In genomic region chr6:76702187-76702586, GRCh38 we compare ENCODE assay signal across 24 cellular contexts.
A peak's percentile ranks its signal among the peaks of the same experiment; 100 is the strongest.
DNase-seq lines count a peak whose midpoint lies in the region; ATAC-seq and TF ChIP-seq lines count a peak whose summit lies in the region.
"Had no signal": no experiment of that assay in that cellular context is flagged by ENCODE, and none has a peak within 500 bp of the region (broad histone marks: within the 10 kb centered on the region; RNA-seq: fewer than 3 reads in every experiment).

No MANE protein-coding gene starts in this region.

- no peak overlapping the region for H2BK15ac ChIP-seq in mesendoderm (replicated peaks; ENCODE audit: low read depth)

- DNase-seq in AG10803 (ENCODE audit: low read depth) (peak; percentile 15), RWPE2 (ENCODE audit: low spot score) (no peak), epithelial cell of esophagus (ENCODE audit: low read depth) (peak; percentile 48), mesendoderm (peak; percentile 70), AG20443 (ENCODE audit: low spot score) (no peak), NCI-H2196 (lab: John Stamatoyannopoulos, UW; ENCODE audit: unreplicated experiment) (no peak), superior temporal gyrus (ENCODE audit: extremely low spot score) (no peak), DMS53 treated with DMSO at 0.1 percent for 48 hours (lab: John Stamatoyannopoulos, UW; ENCODE audit: unreplicated experiment) (no peak)
- DNase-seq: activated CD4-positive, alpha-beta T cell treated with anti-CD3 and anti-CD28 coated beads for 36 hours; activated CD8-positive, alpha-beta memory T cell treated with anti-CD3 and anti-CD28 coated beads, Interleukin-2, amount 50 U/mL, for 48 hours; activated CD8-positive, alpha-beta T cell treated with anti-CD3 and anti-CD28 coated beads for 36 hours; activated naive CD4-positive, alpha-beta T cell treated with anti-CD3 and anti-CD28 coated beads, Interleukin-2, amount 10 ng/mL, durations not matched to agents 7 days and 5 days; AML-193; amygdala; CD4-positive, alpha-beta T cell; glutamatergic neuron; KG1; left ventricle myocardium inferior; NCI-H1417 treated with DMSO at 0.1 percent for 48 hours; NCI-H2029 treated with DMSO at 0.1 percent for 48 hours; NCI-H2227 treated with DMSO at 0.1 percent for 48 hours; nephron progenitor cell; SHP77; stimulated activated naive CD4-positive, alpha-beta T cell treated with Interleukin-2 at 50 U/mL for 16 hours had no signal

- no peak overlapping the region for H4K5ac ChIP-seq in mesendoderm (ENCODE audit: low read length)

- H3K36me3 ChIP-seq in RWPE2 (ENCODE audit: low read depth) (no peaks in the 10 kb centered on the region), mesendoderm (ENCODE audit: control insufficient read depth, insufficient read depth, low read length) (no peaks in the 10 kb centered on the region)
- H3K36me3 ChIP-seq: left ventricle myocardium inferior had no signal

- H2BK5ac ChIP-seq in mesendoderm (ENCODE audit: low read length) = no peak overlapping the region

- no peak overlapping the region for H2AK5ac ChIP-seq in mesendoderm (ENCODE audit: low read length)

- H2BK120ac ChIP-seq in mesendoderm (ENCODE audit: low read depth, low read length) = peak overlapping the region; percentile 67

- no peak overlapping the region for H3K4ac ChIP-seq in mesendoderm (ENCODE audit: low read depth, low read length)

- H3K4me1 ChIP-seq in RWPE2 (ENCODE audit: insufficient read depth, poor library complexity, severe bottlenecking) (peaks cover 12% of the 10 kb centered on the region), mesendoderm (ENCODE audit: control insufficient read depth, low read depth, low read length) (peaks cover 8% of the 10 kb centered on the region)

- 0 out of 3 replicates have a peak, but pooled peaks have one; percentile 31 for ATAC-seq in RWPE2 (ENCODE audit: low read depth)
- ATAC-seq: activated CD4-positive, alpha-beta T cell treated with anti-CD3 and anti-CD28 coated beads for 36 hours; activated CD8-positive, alpha-beta T cell treated with anti-CD3 and anti-CD28 coated beads for 36 hours had no signal

- H3K27me3 ChIP-seq in RWPE2 (ENCODE audit: insufficient read depth, poor library complexity, severe bottlenecking) = no peaks in the 10 kb centered on the region
- no peaks in the 10 kb centered on the region for H3K27me3 ChIP-seq in mesendoderm (ENCODE audit: insufficient read depth, low read length, poor library complexity)

- H3K9me3 ChIP-seq in RWPE2 (ENCODE audit: severe bottlenecking) = no peaks in the 10 kb centered on the region
- H3K9me3 ChIP-seq: left ventricle myocardium inferior had no signal

- no peaks in the 10 kb centered on the region for H3K79me1 ChIP-seq in mesendoderm (ENCODE audit: low read length)

- TF ChIP-seq CTCF in AG10803 (conservative IDR thresholded peaks at IDR 0.05; ENCODE audit: low read length) (no peak), RWPE2 (IDR thresholded peaks at IDR 0.05; ENCODE audit: poor library complexity, severe bottlenecking) (no peak), epithelial cell of esophagus (IDR thresholded peaks at IDR 0.05; ENCODE audit: insufficient read depth, low read depth, low read length, missing control alignments) (no peak)

- H3K27ac ChIP-seq in RWPE2 (ENCODE audit: poor library complexity, severe bottlenecking) (no peak overlapping the region), mesendoderm (ENCODE audit: low read depth, low read length) (no peak overlapping the region)
- H3K27ac ChIP-seq: left ventricle myocardium inferior had no signal

- no peak overlapping the region for H3K4me3 ChIP-seq in AG10803 (ENCODE audit: low read length)
- H3K4me3 ChIP-seq in RWPE2 (ENCODE audit: severe bottlenecking) = no peak overlapping the region
- no peak overlapping the region for H3K4me3 ChIP-seq in epithelial cell of esophagus (ENCODE audit: low read length)
- no peak overlapping the region for H3K4me3 ChIP-seq in mesendoderm (ENCODE audit: low read length)
- H3K4me3 ChIP-seq: left ventricle myocardium inferior had no signal

- H3K56ac ChIP-seq in mesendoderm (ENCODE audit: low read length) = no peak overlapping the region

- no peak overlapping the region for H3K23ac ChIP-seq in mesendoderm (ENCODE audit: low read length)

- no peak overlapping the region for H4K8ac ChIP-seq in mesendoderm (ENCODE audit: low read depth, low read length)

- no CpG with 5 or more reads among the region's 1 CpG for WGBS in mesendoderm (ENCODE audit: extremely low coverage, insufficient coverage, low lambda C conversion rate)

- H3K18ac ChIP-seq in mesendoderm (ENCODE audit: low read length) = peak overlapping the region; percentile 60

- H3K79me2 ChIP-seq in mesendoderm (ENCODE audit: control insufficient read depth, insufficient read depth, low read length) = no peaks in the 10 kb centered on the region

- no peak overlapping the region for H3K9ac ChIP-seq in mesendoderm (ENCODE audit: low read length)

- no peak overlapping the region for H3K4me2 ChIP-seq in mesendoderm (ENCODE audit: low read length)

Comparison
In these comparisons a context has a peak if more than half of its experiments do, and no peak if none do; other contexts are left out.
1. DNase-seq: peak in AG10803 (single experiment), epithelial cell of esophagus (single experiment) and mesendoderm (single experiment); none in RWPE2 (single experiment), AG20443 (single experiment), NCI-H2196 (single experiment), superior temporal gyrus (single experiment) and DMS53 treated with DMSO at 0.1 percent for 48 hours (single experiment).